Comparison of ENCODE assay signal across 8 cellular contexts in the genomic region with DNA sequence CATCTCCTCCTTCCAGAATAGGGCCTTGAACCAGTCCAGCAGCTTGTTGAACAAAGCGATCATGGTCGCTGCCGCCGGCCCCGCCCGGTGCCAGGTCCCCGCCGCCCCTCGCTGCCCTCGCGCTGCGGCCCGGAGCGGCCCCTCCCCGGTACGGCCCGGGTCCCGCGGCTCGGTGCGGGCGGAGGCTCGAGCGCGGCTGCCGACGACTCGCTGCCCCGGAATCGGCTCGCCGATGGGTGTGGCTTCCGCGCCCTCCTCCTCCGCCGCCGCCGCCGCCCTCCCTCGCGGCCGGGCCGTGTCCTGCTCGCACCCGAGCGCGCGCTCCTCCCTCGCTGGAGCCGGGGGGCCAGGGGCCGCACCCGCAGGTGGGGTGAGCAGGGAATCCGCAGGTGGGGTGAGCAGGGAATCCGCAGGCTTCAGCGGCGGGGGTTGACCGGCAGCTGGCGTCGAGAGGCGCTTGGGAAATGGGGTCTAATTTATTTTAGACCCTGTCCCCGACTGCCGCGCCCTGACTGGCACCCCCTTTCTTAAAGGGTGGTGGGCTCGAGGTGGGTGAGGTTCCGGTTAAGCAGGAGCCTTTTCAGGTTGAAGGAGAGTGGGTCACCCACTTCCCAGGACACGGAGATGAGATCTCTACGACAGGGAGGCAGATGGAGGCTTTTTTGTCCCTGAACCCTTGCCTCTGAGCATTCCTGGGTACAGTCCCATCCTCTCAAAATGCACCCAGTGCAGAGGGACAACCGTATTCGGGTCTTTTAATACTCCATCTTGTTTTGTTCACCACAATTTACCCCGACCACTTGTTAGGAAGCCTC. TPM values are rescaled to one million over a fixed set of nuclear protein-coding genes. Genes with fewer than 3 reads are reported as not detected.
DNase-seq lines count a peak whose midpoint lies in the region; ATAC-seq, FAIRE-seq and TF ChIP-seq lines count a peak whose summit lies in the region.

A gene (minus strand): TSS at position 228 of the 815 bp plus-strand sequence. CDS start 165 bp downstream, at position 63.

- DNase-seq in A673 (ENCODE audit: low spot score) = peak; percentile 60
- DNase-seq in GM18507 (ENCODE audit: extremely low spot score, insufficient read length, low read depth) = peak; percentile 65
- peak; percentile 19 for DNase-seq in NCI-H446 treated with DMSO at 0.1 percent for 48 hours (lab: John Stamatoyannopoulos, UW)
- DNase-seq in activated T-cell treated with anti-CD3 and anti-CD28 coated beads for 1 hour (ENCODE audit: low read depth) = peak; percentile 57
- DNase-seq in endothelial cell (ENCODE audit: low spot score) = peak; percentile 58
- peak; percentile 37 to 70 (median 56) for DNase-seq in stimulated activated naive CD4-positive, alpha-beta T cell (lab: John Stamatoyannopoulos, UW)

- CTCF ChIA-PET in A673 (lab: Charles Lee) = interaction anchor here (1.8 kb wide), 1 partner anchor 16 kb away, joined by 6 read pairs; a partner anchor contains a TSS

- H3K4me1 Mint-ChIP-seq in endothelial cell (ENCODE audit: unreplicated experiment) = peaks cover 9% of the 10 kb centered on the region

- TF ChIP-seq CTCF in A673 (conservative IDR thresholded peaks at IDR 0.05; ENCODE audit: low read depth, low read length) (no peak), endothelial cell (IDR thresholded peaks at IDR 0.05; ENCODE audit: unreplicated experiment) (no peak)

- FAIRE-seq in GM18507 (lab: Jason Lieb, UNC) = no peak

- intact Hi-C loops in A673 (cut with micrococcal nuclease; ENCODE audit: unreplicated experiment) = no loop called here

- peak within 1 kb of the TSS; percentile 85 for H3K27ac Mint-ChIP-seq in endothelial cell (ENCODE audit: unreplicated experiment)

- H3K36me3 Mint-ChIP-seq in endothelial cell (ENCODE audit: low read depth, unreplicated experiment) = peaks cover 3% of the 10 kb centered on the region

- no peaks in the 10 kb centered on the region for H3K9me3 Mint-ChIP-seq in endothelial cell (ENCODE audit: unreplicated experiment)

- peaks cover 19% of the 10 kb centered on the region for H3K27me3 Mint-ChIP-seq in endothelial cell (ENCODE audit: unreplicated experiment)

- H3K4me3 ChIP-seq in A673 (ENCODE audit: low read depth, low read length, poor library complexity, severe bottlenecking) (peak within 1 kb of the TSS; percentile 96), mesodermal cell (ENCODE audit: extremely low read depth, insufficient read depth, low read length, poor library complexity, severe bottlenecking) (peak within 1 kb of the TSS; percentile 86)

- H3K27ac ChIP-seq in A673 (ENCODE audit: low read depth, low read length, poor library complexity, severe bottlenecking) = peak within 1 kb of the TSS; percentile 79
- peak within 1 kb of the TSS; percentile 49 for H3K27ac ChIP-seq in mesodermal cell (ENCODE audit: low read depth, low read length, severe bottlenecking)

- 1 to 2% methylated on average over 49 to 57 of the region's 70 CpGs for WGBS in mesodermal cell (ENCODE audit: insufficient coverage in 2 of 2), 2 experiments

- ATAC-seq in HG02973 (IDR thresholded peaks at IDR 0.05; ENCODE audit: unreplicated experiment) = peak; percentile 56

- H3K4me1 ChIP-seq in A673 (ENCODE audit: insufficient read depth, low read length, poor library complexity, severe bottlenecking) (no peaks in the 10 kb centered on the region), mesodermal cell (ENCODE audit: control insufficient read depth, insufficient read depth, low read length, poor library complexity, severe bottlenecking) (peaks cover 7% of the 10 kb centered on the region)

- H3K27me3 ChIP-seq in A673 (replicated peaks; ENCODE audit: insufficient read depth, low read depth, low read length, poor library complexity) = no peaks in the 10 kb centered on the region

- POLR2A ChIA-PET in A673 (lab: Charles Lee; ENCODE audit: low non-redundant PET) = no interaction called here

- H3K36me3 ChIP-seq in A673 (ENCODE audit: insufficient read depth, low read length, poor library complexity, severe bottlenecking) = no peaks in the 10 kb centered on the region
- peaks cover 24% of the 10 kb centered on the region for H3K36me3 ChIP-seq in mesodermal cell (ENCODE audit: control insufficient read depth, insufficient read depth, low read length)

- BruUV-seq in A673 (replicated peaks; lab: Mats Ljungman, UMichigan) = no TSS peak

- H3K4me3 Mint-ChIP-seq in endothelial cell (ENCODE audit: unreplicated experiment) = peak within 1 kb of the TSS; percentile 97

- no peaks in the 10 kb centered on the region for H3K9me3 ChIP-seq in A673 (ENCODE audit: low read depth, low read length, poor library complexity, severe bottlenecking)
- no peaks in the 10 kb centered on the region for H3K9me3 ChIP-seq in mesodermal cell (ENCODE audit: control insufficient read depth, low read length)

RNA-seq across cellular contexts. Expression of the gene that starts here (rescaled TPM):
- total RNA-seq in A673 (2021) (41.9 and 48.3 TPM in 2 replicates), endothelial cell (ENCODE audit: unreplicated experiment) (38.8 TPM)
- polyA plus RNA-seq in mesodermal cell (2013, experiment 1 of 2) = 53.1 TPM
- polyA plus RNA-seq in mesodermal cell (2013, experiment 2 of 2) = 46.4 TPM

Comparison
In these comparisons a context has a peak if more than half of its experiments do, and no peak if none do; other contexts are left out.
1. Peak in every context shown above with its lines: DNase-seq, ATAC-seq, H3K4me3 ChIP-seq and H3K27ac ChIP-seq.